Comparison of ENCODE assay signal across 1 cellular context in the genomic region with DNA sequence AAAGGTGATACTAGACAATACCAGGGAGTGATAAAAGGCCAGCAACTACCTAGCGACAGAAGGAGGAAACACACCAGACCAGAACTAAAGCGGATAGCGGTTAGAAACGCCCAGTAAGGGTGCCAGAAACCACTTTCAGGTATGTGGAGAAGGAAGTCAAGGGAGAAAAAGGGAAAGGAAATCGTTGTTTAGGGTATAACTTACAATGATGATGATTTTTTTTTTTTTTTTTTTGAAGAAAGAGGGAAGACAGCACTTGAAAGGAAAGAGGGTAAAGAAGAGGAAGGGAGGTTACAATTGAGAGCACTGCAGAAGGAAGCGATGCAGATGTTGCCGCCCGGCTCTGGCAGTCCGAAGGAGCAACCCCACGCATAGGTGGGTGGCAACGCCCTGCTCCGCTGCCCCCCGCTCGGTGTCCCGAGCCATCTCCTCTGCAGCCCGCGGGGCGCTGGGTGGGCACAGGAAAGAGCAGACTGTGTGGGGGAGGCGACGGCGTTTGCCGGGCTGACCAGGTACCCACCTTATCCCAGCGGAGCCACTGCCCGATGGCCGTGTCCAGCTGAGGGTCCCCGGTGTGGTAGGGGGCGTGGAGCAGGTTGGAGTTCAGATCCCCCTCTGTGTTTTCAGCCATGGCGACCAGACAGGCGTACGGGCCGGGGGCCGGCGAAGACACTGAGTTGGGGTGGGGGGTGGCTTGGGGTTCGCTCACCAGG.
TF ChIP-seq lines count a peak whose summit lies in the region.

No MANE protein-coding gene starts in this region.

TF ChIP-seq in HepG2, 621 proteins besides CTCF, POLR2A, EP300 and RAD21 (continued from another document and continues in another):
- TF ChIP-seq, protein P1, sequence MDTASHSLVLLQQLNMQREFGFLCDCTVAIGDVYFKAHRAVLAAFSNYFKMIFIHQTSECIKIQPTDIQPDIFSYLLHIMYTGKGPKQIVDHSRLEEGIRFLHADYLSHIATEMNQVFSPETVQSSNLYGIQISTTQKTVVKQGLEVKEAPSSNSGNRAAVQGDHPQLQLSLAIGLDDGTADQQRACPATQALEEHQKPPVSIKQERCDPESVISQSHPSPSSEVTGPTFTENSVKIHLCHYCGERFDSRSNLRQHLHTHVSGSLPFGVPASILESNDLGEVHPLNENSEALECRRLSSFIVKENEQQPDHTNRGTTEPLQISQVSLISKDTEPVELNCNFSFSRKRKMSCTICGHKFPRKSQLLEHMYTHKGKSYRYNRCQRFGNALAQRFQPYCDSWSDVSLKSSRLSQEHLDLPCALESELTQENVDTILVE (CRISPR knock-in tag; IDR thresholded peaks at IDR 0.05): no peak
- no peak for TF ChIP-seq HOXD1 (CRISPR knock-in tag; IDR thresholded peaks at IDR 0.05)
- TF ChIP-seq ZNF335 (CRISPR knock-in tag; IDR thresholded peaks at IDR 0.05): no peak
- no peak for TF ChIP-seq PCBP2 (optimal IDR thresholded peaks at IDR 0.05; ENCODE audit: low read depth, low read length, poor library complexity, severe bottlenecking)
- no peak for TF ChIP-seq TGIF2 (CRISPR knock-in tag; IDR thresholded peaks at IDR 0.05)
- TF ChIP-seq DPF2 (CRISPR knock-in tag; IDR thresholded peaks at IDR 0.05; ENCODE audit: borderline replicate concordance, low read depth): no peak
- TF ChIP-seq MXD1 (CRISPR knock-in tag; IDR thresholded peaks at IDR 0.05): 0 out of 2 replicates have a peak, but pooled peaks have one; percentile 0
- no peak for TF ChIP-seq HNF4G (IDR thresholded peaks at IDR 0.05; ENCODE audit: borderline replicate concordance, low read depth, low read length)
- 0 out of 2 replicates have a peak, but pooled peaks have one; percentile 25 for TF ChIP-seq HNF4G (CRISPR knock-in tag; IDR thresholded peaks at IDR 0.05; ENCODE audit: borderline replicate concordance, low read depth)
- TF ChIP-seq, protein P2, sequence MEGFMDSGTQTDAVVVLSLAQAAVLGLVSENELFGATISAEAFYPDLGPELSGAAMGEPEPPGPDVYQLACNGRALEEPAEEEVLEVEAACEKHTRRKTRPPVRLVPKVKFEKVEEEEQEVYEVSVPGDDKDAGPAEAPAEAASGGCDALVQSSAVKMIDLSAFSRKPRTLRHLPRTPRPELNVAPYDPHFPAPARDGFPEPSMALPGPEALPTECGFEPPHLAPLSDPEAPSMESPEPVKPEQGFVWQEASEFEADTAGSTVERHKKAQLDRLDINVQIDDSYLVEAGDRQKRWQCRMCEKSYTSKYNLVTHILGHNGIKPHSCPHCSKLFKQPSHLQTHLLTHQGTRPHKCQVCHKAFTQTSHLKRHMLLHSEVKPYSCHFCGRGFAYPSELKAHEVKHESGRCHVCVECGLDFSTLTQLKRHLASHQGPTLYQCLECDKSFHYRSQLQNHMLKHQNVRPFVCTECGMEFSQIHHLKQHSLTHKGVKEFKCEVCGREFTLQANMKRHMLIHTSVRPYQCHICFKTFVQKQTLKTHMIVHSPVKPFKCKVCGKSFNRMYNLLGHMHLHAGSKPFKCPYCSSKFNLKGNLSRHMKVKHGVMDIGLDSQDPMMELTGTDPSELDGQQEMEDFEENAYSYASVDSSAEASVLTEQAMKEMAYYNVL (CRISPR knock-in tag; IDR thresholded peaks at IDR 0.05; ENCODE audit: borderline replicate concordance): no peak
- TF ChIP-seq ZNF331 (CRISPR knock-in tag; IDR thresholded peaks at IDR 0.05): no peak
- no peak for TF ChIP-seq ZNF513 (CRISPR knock-in tag; conservative IDR thresholded peaks at IDR 0.05)
- TF ChIP-seq AHDC1 (CRISPR knock-in tag; IDR thresholded peaks at IDR 0.05; ENCODE audit: borderline replicate concordance): peak; percentile 43; the same call in 1 of the 2 replicates
- no peak for TF ChIP-seq LCORL (IDR thresholded peaks at IDR 0.05)
- 0 out of 2 replicates have a peak, but pooled peaks have one; percentile 40 for TF ChIP-seq LCORL (CRISPR knock-in tag; IDR thresholded peaks at IDR 0.05)
- TF ChIP-seq, protein P3, sequence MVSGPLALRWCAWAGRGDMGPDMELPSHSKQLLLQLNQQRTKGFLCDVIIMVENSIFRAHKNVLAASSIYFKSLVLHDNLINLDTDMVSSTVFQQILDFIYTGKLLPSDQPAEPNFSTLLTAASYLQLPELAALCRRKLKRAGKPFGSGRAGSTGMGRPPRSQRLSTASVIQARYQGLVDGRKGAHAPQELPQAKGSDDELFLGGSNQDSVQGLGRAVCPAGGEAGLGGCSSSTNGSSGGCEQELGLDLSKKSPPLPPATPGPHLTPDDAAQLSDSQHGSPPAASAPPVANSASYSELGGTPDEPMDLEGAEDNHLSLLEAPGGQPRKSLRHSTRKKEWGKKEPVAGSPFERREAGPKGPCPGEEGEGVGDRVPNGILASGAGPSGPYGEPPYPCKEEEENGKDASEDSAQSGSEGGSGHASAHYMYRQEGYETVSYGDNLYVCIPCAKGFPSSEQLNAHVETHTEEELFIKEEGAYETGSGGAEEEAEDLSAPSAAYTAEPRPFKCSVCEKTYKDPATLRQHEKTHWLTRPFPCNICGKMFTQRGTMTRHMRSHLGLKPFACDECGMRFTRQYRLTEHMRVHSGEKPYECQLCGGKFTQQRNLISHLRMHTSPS (CRISPR knock-in tag; IDR thresholded peaks at IDR 0.05; ENCODE audit: low read depth): no peak
- TF ChIP-seq, protein P4, sequence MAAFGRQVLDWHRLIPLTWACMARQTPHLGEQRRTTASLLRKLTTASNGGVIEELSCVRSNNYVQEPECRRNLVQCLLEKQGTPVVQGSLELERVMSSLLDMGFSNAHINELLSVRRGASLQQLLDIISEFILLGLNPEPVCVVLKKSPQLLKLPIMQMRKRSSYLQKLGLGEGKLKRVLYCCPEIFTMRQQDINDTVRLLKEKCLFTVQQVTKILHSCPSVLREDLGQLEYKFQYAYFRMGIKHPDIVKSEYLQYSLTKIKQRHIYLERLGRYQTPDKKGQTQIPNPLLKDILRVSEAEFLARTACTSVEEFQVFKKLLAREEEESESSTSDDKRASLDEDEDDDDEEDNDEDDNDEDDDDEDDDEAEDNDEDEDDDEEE (CRISPR knock-in tag; IDR thresholded peaks at IDR 0.05): no peak
- TF ChIP-seq ZNF670 (CRISPR knock-in tag; IDR thresholded peaks at IDR 0.05; ENCODE audit: borderline replicate concordance): no peak
- TF ChIP-seq ZNF530 (CRISPR knock-in tag; IDR thresholded peaks at IDR 0.05; ENCODE audit: low read depth): no peak
- no peak for TF ChIP-seq ELF1 (CRISPR knock-in tag; IDR thresholded peaks at IDR 0.05)
- 0 out of 2 replicates have a peak, but pooled peaks have one; percentile 29 for TF ChIP-seq AKAP8 (CRISPR knock-in tag; IDR thresholded peaks at IDR 0.05)
- no peak for TF ChIP-seq GPN1 (CRISPR knock-in tag; IDR thresholded peaks at IDR 0.05; ENCODE audit: borderline replicate concordance)
- TF ChIP-seq TAF1 (CRISPR knock-in tag; IDR thresholded peaks at IDR 0.05): no peak
- TF ChIP-seq PPARG (CRISPR knock-in tag; conservative IDR thresholded peaks at IDR 0.05): no peak
- no peak for TF ChIP-seq GMEB1 (CRISPR knock-in tag; IDR thresholded peaks at IDR 0.05; ENCODE audit: borderline replicate concordance)
- TF ChIP-seq, protein P5, sequence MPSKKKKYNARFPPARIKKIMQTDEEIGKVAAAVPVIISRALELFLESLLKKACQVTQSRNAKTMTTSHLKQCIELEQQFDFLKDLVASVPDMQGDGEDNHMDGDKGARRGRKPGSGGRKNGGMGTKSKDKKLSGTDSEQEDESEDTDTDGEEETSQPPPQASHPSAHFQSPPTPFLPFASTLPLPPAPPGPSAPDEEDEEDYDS (CRISPR knock-in tag; IDR thresholded peaks at IDR 0.05): no peak
- no peak for TF ChIP-seq ZNF577 (CRISPR knock-in tag; IDR thresholded peaks at IDR 0.05; ENCODE audit: borderline replicate concordance, low read depth)
- TF ChIP-seq, protein P6, sequence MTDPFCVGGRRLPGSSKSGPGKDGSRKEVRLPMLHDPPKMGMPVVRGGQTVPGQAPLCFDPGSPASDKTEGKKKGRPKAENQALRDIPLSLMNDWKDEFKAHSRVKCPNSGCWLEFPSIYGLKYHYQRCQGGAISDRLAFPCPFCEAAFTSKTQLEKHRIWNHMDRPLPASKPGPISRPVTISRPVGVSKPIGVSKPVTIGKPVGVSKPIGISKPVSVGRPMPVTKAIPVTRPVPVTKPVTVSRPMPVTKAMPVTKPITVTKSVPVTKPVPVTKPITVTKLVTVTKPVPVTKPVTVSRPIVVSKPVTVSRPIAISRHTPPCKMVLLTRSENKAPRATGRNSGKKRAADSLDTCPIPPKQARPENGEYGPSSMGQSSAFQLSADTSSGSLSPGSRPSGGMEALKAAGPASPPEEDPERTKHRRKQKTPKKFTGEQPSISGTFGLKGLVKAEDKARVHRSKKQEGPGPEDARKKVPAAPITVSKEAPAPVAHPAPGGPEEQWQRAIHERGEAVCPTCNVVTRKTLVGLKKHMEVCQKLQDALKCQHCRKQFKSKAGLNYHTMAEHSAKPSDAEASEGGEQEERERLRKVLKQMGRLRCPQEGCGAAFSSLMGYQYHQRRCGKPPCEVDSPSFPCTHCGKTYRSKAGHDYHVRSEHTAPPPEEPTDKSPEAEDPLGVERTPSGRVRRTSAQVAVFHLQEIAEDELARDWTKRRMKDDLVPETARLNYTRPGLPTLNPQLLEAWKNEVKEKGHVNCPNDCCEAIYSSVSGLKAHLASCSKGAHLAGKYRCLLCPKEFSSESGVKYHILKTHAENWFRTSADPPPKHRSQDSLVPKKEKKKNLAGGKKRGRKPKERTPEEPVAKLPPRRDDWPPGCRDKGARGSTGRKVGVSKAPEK (CRISPR knock-in tag; IDR thresholded peaks at IDR 0.05; ENCODE audit: borderline replicate concordance): 0 out of 2 replicates have a peak, but pooled peaks have one; percentile 31
- no peak for TF ChIP-seq MBD4 (IDR thresholded peaks at IDR 0.05; ENCODE audit: borderline replicate concordance, low read length)
- TF ChIP-seq ZNF546 (CRISPR knock-in tag; conservative IDR thresholded peaks at IDR 0.05): peak; percentile 26; the same call in 1 of the 2 replicates
- no peak for TF ChIP-seq CEBPG (CRISPR knock-in tag; IDR thresholded peaks at IDR 0.05)
- no peak for TF ChIP-seq PHB2 (IDR thresholded peaks at IDR 0.05; ENCODE audit: partially characterized antibody)
- no peak for TF ChIP-seq KLF11 (CRISPR knock-in tag; IDR thresholded peaks at IDR 0.05)
- no peak for TF ChIP-seq PLRG1 (conservative IDR thresholded peaks at IDR 0.05)
- no peak; the same call in 1 of the 2 replicates for TF ChIP-seq BCL6 (CRISPR knock-in tag; IDR thresholded peaks at IDR 0.05)
- TF ChIP-seq ZNF317 (CRISPR knock-in tag; IDR thresholded peaks at IDR 0.05): 0 out of 2 replicates have a peak, but pooled peaks have one; percentile 7
- no peak for TF ChIP-seq HOXA9 (CRISPR knock-in tag; IDR thresholded peaks at IDR 0.05; ENCODE audit: borderline replicate concordance)
